In genomic region chr5:152077-152476, GRCh38 we compare ENCODE assay signal across 2 cellular contexts.
TF ChIP-seq lines count a peak whose summit lies in the region.

No MANE protein-coding gene starts in this region.

TF ChIP-seq in Ishikawa, 13 proteins besides CTCF, POLR2A, EP300 and RAD21 (continued from another document):
- TF ChIP-seq CEBPB (IDR thresholded peaks at IDR 0.05) (peak; percentile 47; the same call in 1 of the 2 replicates), TCF12 (IDR thresholded peaks at IDR 0.05; ENCODE audit: low read depth) (no peak), NFIC (IDR thresholded peaks at IDR 0.05) (no peak), TEAD4 (IDR thresholded peaks at IDR 0.05) (no peak), YY1 (IDR thresholded peaks at IDR 0.05; ENCODE audit: low read depth) (no peak), REST (IDR thresholded peaks at IDR 0.05; ENCODE audit: low read depth) (no peak)

TF ChIP-seq in K562, 482 proteins besides CTCF, POLR2A, EP300 and RAD21 (continued from another document):
- no peak for TF ChIP-seq HINFP (tag; conservative IDR thresholded peaks at IDR 0.05; ENCODE audit: low read depth)
